In the genomic region with DNA sequence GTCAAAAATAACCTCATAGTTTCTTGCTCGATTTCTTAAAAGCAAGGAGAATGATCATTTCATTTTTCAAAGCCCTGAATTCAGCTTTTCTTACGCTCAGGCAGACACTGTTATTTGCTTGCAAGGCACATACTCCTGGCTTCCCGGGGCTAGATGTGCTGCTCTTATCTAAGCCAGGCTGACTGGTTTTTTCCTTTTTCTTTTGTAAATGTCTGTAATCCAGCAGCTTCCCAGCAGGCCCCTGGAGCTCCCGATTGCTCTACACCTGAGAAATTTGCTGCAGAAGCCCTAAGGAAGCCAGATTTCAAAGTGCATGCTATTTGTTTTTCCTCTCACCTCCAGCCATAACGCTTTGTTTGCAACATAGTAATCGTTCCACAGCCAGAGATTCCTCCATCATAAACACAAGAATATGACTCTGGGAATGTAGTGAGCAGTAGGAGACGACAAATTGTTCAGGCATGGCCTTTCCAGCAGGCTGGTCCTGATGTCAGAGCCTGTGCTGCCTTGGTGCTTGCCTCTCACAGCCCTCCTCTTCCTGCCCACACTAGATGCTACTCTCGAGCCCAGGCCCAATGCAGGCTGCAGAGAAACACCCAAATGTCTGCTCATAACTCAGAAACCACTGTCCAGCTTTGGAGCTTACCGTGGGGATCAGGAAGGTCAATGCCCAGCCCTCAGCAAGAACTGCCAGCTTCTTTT, we compare ENCODE assay signal across 18 cellular contexts. TPM values are rescaled to one million over a fixed set of nuclear protein-coding genes. Genes with fewer than 3 reads are reported as not detected.
DNase-seq lines count a peak whose midpoint lies in the region; ATAC-seq and TF ChIP-seq lines count a peak whose summit lies in the region.
"Had no signal": no experiment of that assay in that cellular context is flagged by ENCODE, and none has a peak within 500 bp of the region (broad histone marks: within the 10 kb centered on the region; RNA-seq: fewer than 3 reads in every experiment).

No MANE protein-coding gene starts in this region.

- H3K9ac ChIP-seq in NT2/D1 (ENCODE audit: insufficient read length, low read depth): no peak overlapping the region
- H3K9ac ChIP-seq: KMS-11 had no signal

- H3K36me3 ChIP-seq in NT2/D1 (ENCODE audit: insufficient read depth, insufficient read length, low read length) (no peaks in the 10 kb centered on the region), ovary (no peaks in the 10 kb centered on the region)

- no peak overlapping the region for H3K27ac ChIP-seq in ovary
- H3K27ac ChIP-seq: KMS-11, PC-9 had no signal

- H3K4me3 Mint-ChIP-seq in stimulated activated effector memory CD8-positive, alpha-beta T cell treated with anti-CD3 and anti-CD28 coated beads, Interleukin-12 subunit alpha, Interleukin-12 subunit beta, amount 100 ng/mL, for 72 hours: no peak overlapping the region
- H3K4me3 Mint-ChIP-seq: CD14-positive monocyte had no signal

- intact Hi-C loops in ovary (cut with DNase I): no loop called here

- peak; percentile 25 for ATAC-seq in stimulated activated effector memory CD8-positive, alpha-beta T cell treated with anti-CD3 and anti-CD28 coated beads, Interleukin-12 subunit alpha, Interleukin-12 subunit beta, amount 100 ng/mL, for 72 hours
- ATAC-seq in GM21737 (IDR thresholded peaks at IDR 0.05; ENCODE audit: unreplicated experiment): no peak

- peaks cover 6% of the 10 kb centered on the region for H3K4me1 ChIP-seq in NT2/D1 (ENCODE audit: insufficient read depth, insufficient read length)
- no peaks in the 10 kb centered on the region for H3K4me1 ChIP-seq in ovary (ENCODE audit: insufficient read depth)

- H3K36me3 Mint-ChIP-seq in stimulated activated effector memory CD8-positive, alpha-beta T cell treated with anti-CD3 and anti-CD28 coated beads, Interleukin-12 subunit alpha, Interleukin-12 subunit beta, amount 100 ng/mL, for 72 hours: no peaks in the 10 kb centered on the region
- H3K36me3 Mint-ChIP-seq: CD14-positive monocyte had no signal

- H3K4me3 ChIP-seq in NT2/D1 (ENCODE audit: insufficient read length, low read depth): no peak overlapping the region
- no peak overlapping the region for H3K4me3 ChIP-seq in ovary
- H3K4me3 ChIP-seq: PC-9 had no signal

- H3K9me3 Mint-ChIP-seq in stimulated activated effector memory CD8-positive, alpha-beta T cell treated with anti-CD3 and anti-CD28 coated beads, Interleukin-12 subunit alpha, Interleukin-12 subunit beta, amount 100 ng/mL, for 72 hours: peaks cover 3% of the 10 kb centered on the region

- H3K27me3 ChIP-seq in NT2/D1 (ENCODE audit: insufficient read depth, insufficient read length) (no peaks in the 10 kb centered on the region), ovary (no peaks in the 10 kb centered on the region)

- 0 out of 2 replicates have a peak, but pooled peaks cover 1% of the 10 kb centered on the region for H3K9me3 ChIP-seq in NT2/D1 (ENCODE audit: insufficient read depth, low read length)
- no peaks in the 10 kb centered on the region for H3K9me3 ChIP-seq in ovary

- no peak overlapping the region for H3K27ac Mint-ChIP-seq in stimulated activated effector memory CD8-positive, alpha-beta T cell treated with anti-CD3 and anti-CD28 coated beads, Interleukin-12 subunit alpha, Interleukin-12 subunit beta, amount 100 ng/mL, for 72 hours

- 33 to 37% (median 34%) methylated on average over 9 of the region's 9 CpGs for WGBS in ovary, 3 donors

- TF ChIP-seq CTCF in ovary (IDR thresholded peaks at IDR 0.05): no peak

- H3K4me1 Mint-ChIP-seq in stimulated activated effector memory CD8-positive, alpha-beta T cell treated with anti-CD3 and anti-CD28 coated beads, Interleukin-12 subunit alpha, Interleukin-12 subunit beta, amount 100 ng/mL, for 72 hours: peaks cover 7% of the 10 kb centered on the region
- H3K4me1 Mint-ChIP-seq: CD14-positive monocyte had no signal

- no peak for TF ChIP-seq EP300 in ovary (IDR thresholded peaks at IDR 0.05)

- TF ChIP-seq POLR2A in ovary (IDR thresholded peaks at IDR 0.05): no peak

- DNase-seq in NCI-H2081 (lab: John Stamatoyannopoulos, UW): peak; percentile 8 to 63
- no peak for DNase-seq in NCI-H2081 treated with DMSO at 0.1 percent for 48 hours (lab: John Stamatoyannopoulos, UW)
- peak; percentile 32 for DNase-seq in NT2/D1 (ENCODE audit: low read depth, low spot score)
- peak; percentile 25 for DNase-seq in iPS-NIHi11 (ENCODE audit: low spot score)
- no peak for DNase-seq in stimulated activated effector memory CD8-positive, alpha-beta T cell treated with anti-CD3 and anti-CD28 coated beads, Interleukin-12 subunit alpha, Interleukin-12 subunit beta, amount 100 ng/mL, for 72 hours (ENCODE audit: low spot score in 2 of 2)
- DNase-seq in ovary: no peak
- DNase-seq in islet precursor cell: no peak
- DNase-seq: 8988T, DND-41, MV-4-11, NCI-H1436, NCI-H524 treated with DMSO at 0.1 percent for 48 hours, PC-9 had no signal

RNA-seq across cellular contexts. Expression of a gene that starts 54.7 kb away (rescaled TPM):
- total RNA-seq in ovary: not detected
- polyA plus RNA-seq in ovary: under 1 TPM in 1 of 2 donors, not detected in 1; 0.12 TPM
- total RNA-seq: H4, PC-9 had no signal
- polyA plus RNA-seq: AG04450, CD14-positive monocyte had no signal

Comparison
In these comparisons a context has a peak if more than half of its experiments do, and no peak if none do; other contexts are left out.
1. DNase-seq: peak in NCI-H2081 (2 of 2), NT2/D1 (single experiment) and iPS-NIHi11 (single experiment); none in NCI-H2081 treated with DMSO at 0.1 percent for 48 hours (single experiment), stimulated activated effector memory CD8-positive, alpha-beta T cell treated with anti-CD3 and anti-CD28 coated beads, Interleukin-12 subunit alpha, Interleukin-12 subunit beta, amount 100 ng/mL, for 72 hours (0 of 2), ovary (0 of 5) and islet precursor cell (single experiment).